In genomic region chr4:128427832-128428366, GRCh38 we compare ENCODE assay signal across 8 cellular contexts.
DNase-seq lines count a peak whose midpoint lies in the region; ATAC-seq and TF ChIP-seq lines count a peak whose summit lies in the region.

No MANE protein-coding gene starts in this region.

- H3K27ac Mint-ChIP-seq in activated CD4-positive, alpha-beta T cell treated with anti-CD3 and anti-CD28 coated beads for 36 hours, result no peak overlapping the region

- H3K4me1 Mint-ChIP-seq in activated CD4-positive, alpha-beta T cell treated with anti-CD3 and anti-CD28 coated beads for 36 hours, result no peaks in the 10 kb centered on the region

- peaks cover 2% of the 10 kb centered on the region for H3K9me3 Mint-ChIP-seq in activated CD4-positive, alpha-beta T cell treated with anti-CD3 and anti-CD28 coated beads for 36 hours (ENCODE audit: low read depth)

- CTCF ChIA-PET in activated CD4-positive, alpha-beta T cell treated with anti-CD3 and anti-CD28 coated beads for 36 hours (lab: Charles Lee), result interaction anchor here (1.0 kb wide), 1 partner anchor 48 kb away, joined by 3 read pairs; no protein-coding TSS in a partner anchor

- DNase-seq in H4 (ENCODE audit: low spot score) (peak; percentile 92), NCI-H2227 treated with DMSO at 0.1 percent for 48 hours (lab: John Stamatoyannopoulos, UW) (peak; percentile 3), T47D (ENCODE audit: low read depth in 1 of 2, low spot score in 1 of 2) (peak; percentile 26 to 93), mucosa of descending colon (peak in 2 of 3 donors; percentile 45 to 53), NCI-H774 (lab: John Stamatoyannopoulos, UW) (no peak)
- DNase-seq in activated CD4-positive, alpha-beta T cell treated with anti-CD3 and anti-CD28 coated beads for 36 hours, result no peak

- in situ Hi-C loops in T47D (cut with HindIII; ENCODE audit: low pct_unique_long_range_greater_than_20kb, low sequenced_read_pairs), result no loop called here

- no peaks in the 10 kb centered on the region for H3K36me3 Mint-ChIP-seq in activated CD4-positive, alpha-beta T cell treated with anti-CD3 and anti-CD28 coated beads for 36 hours (ENCODE audit: low read depth)

- H3K4me3 Mint-ChIP-seq in activated CD4-positive, alpha-beta T cell treated with anti-CD3 and anti-CD28 coated beads for 36 hours, result no peak overlapping the region

- no peaks in the 10 kb centered on the region for H3K4me1 ChIP-seq in mucosa of descending colon (ENCODE audit: low read depth)

- H3K27me3 Mint-ChIP-seq in activated CD4-positive, alpha-beta T cell treated with anti-CD3 and anti-CD28 coated beads for 36 hours, result no peaks in the 10 kb centered on the region

- TF ChIP-seq CTCF in mucosa of descending colon (IDR thresholded peaks at IDR 0.05), result no peak

- no peaks in the 10 kb centered on the region for H3K9me3 ChIP-seq in mucosa of descending colon

- POLR2A ChIA-PET in activated CD4-positive, alpha-beta T cell treated with anti-CD3 and anti-CD28 coated beads for 36 hours (lab: Charles Lee), result no interaction called here

- ATAC-seq in mucosa of descending colon (peak; percentile 100), HG02571 (IDR thresholded peaks at IDR 0.05; ENCODE audit: unreplicated experiment) (no peak), GM21528 (IDR thresholded peaks at IDR 0.05; ENCODE audit: low FRiP score, unreplicated experiment) (no peak)
- ATAC-seq in activated CD4-positive, alpha-beta T cell treated with anti-CD3 and anti-CD28 coated beads for 36 hours, result no peak

- no peaks in the 10 kb centered on the region for H3K36me3 ChIP-seq in mucosa of descending colon (ENCODE audit: low read depth)

- intact Hi-C loops in mucosa of descending colon (cut with DNase I, micrococcal nuclease), result no loop called here
- intact Hi-C loops in activated CD4-positive, alpha-beta T cell treated with anti-CD3 and anti-CD28 coated beads for 36 hours (cut with DNase I, micrococcal nuclease), result no loop called here

- H3K4me3 ChIP-seq in mucosa of descending colon, result no peak overlapping the region

Comparison
In these comparisons a context has a peak if more than half of its experiments do, and no peak if none do; other contexts are left out.
1. DNase-seq: peak in H4 (single experiment), NCI-H2227 treated with DMSO at 0.1 percent for 48 hours (single experiment), T47D (2 of 2) and mucosa of descending colon (2 of 3); none in NCI-H774 (single experiment) and activated CD4-positive, alpha-beta T cell treated with anti-CD3 and anti-CD28 coated beads for 36 hours (single experiment).